1 cellular context compared by ENCODE assay signal in the genomic region with DNA sequence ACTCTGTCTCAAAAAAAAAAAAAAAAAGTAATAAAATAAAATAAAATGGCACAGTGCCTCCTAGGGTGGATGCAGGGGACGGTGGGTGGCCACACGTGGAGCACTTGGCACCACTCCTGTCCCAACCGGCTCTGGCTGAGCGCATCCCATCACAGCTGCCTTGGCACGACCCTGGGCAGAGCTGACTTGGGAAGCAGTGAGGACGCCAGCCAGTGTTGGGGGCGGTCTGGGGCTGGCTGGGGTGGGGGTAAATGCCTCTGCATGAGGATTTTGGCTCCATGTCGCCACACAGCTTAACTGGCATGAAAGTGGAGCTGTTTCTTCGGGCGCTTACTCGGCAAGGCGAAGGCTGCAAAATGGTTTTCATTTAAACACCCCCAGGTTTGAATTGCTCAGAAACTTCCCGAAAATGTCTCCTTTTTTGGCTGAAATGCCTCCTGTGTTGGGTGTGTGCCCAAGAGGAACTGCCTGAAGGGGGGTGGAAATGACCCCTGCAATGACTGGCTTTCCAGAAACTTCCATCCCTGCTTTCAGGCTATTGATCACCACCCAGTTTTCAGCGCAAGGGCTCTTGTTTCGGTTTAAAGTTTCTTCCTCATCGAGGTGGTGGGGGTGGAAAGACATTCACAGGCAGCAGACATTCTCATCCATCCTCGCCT.
TF ChIP-seq lines count a peak whose summit lies in the region.

No MANE protein-coding gene starts in this region.

TF ChIP-seq in K562, 482 proteins besides CTCF, POLR2A, EP300 and RAD21:
- TF ChIP-seq SREBF1 (IDR thresholded peaks at IDR 0.05; ENCODE audit: borderline replicate concordance, low read depth, low read length) (no peak), ZNF384 (IDR thresholded peaks at IDR 0.05; ENCODE audit: low read depth, low read length) (no peak), ZNF766 (CRISPR knock-in tag; conservative IDR thresholded peaks at IDR 0.05) (no peak), SMARCC2 (IDR thresholded peaks at IDR 0.05; ENCODE audit: low read depth) (no peak), ZZZ3 (IDR thresholded peaks at IDR 0.05) (no peak), CSDE1 (IDR thresholded peaks at IDR 0.05) (no peak), PCBP2 (IDR thresholded peaks at IDR 0.05; ENCODE audit: low read depth, low read length, poor library complexity, severe bottlenecking) (no peak), PPARD (CRISPR knock-in tag; IDR thresholded peaks at IDR 0.05) (no peak), NR2C2 (CRISPR knock-in tag; IDR thresholded peaks at IDR 0.05) (no peak), NR2C2 (tag; IDR thresholded peaks at IDR 0.05) (no peak), ILK (tag; IDR thresholded peaks at IDR 0.05; ENCODE audit: borderline replicate concordance, low read depth) (no peak), PRDM10 (IDR thresholded peaks at IDR 0.05; ENCODE audit: partially characterized antibody) (no peak), TCFL5 (CRISPR knock-in tag; conservative IDR thresholded peaks at IDR 0.05) (no peak), ESRRA (IDR thresholded peaks at IDR 0.05; ENCODE audit: borderline replicate concordance, low read depth) (no peak), ZBTB8A (IDR thresholded peaks at IDR 0.05; ENCODE audit: partially characterized antibody) (no peak), XRCC4 (IDR thresholded peaks at IDR 0.05; ENCODE audit: extremely low read depth, insufficient read depth, insufficient read length) (no peak)
